ENCODE assay signal across 27 cellular contexts in the genomic region with DNA sequence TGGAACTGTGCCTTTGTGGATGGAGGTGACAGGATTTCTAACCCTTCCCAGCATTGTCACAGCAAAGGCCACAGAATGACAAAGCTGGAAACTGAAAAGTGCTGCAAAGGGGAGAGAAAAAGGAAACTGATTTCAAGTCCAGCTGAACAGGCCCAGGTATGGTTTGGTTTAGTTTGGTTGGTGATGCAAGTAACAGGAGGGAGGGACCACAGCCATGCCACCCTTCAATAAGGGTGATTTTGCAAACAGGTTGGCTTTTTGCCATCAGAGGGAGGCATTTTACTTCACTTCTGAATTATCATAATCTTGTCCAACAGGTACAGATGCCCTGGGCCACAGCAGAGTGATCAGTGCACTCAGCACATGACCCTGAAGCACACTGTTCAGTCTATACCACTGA. TPM values are rescaled to one million over a fixed set of nuclear protein-coding genes. Genes with fewer than 3 reads are reported as not detected.
DNase-seq lines count a peak whose midpoint lies in the region; ATAC-seq and TF ChIP-seq lines count a peak whose summit lies in the region.
"Had no signal": no experiment of that assay in that cellular context is flagged by ENCODE, and none has a peak within 500 bp of the region (broad histone marks: within the 10 kb centered on the region; RNA-seq: fewer than 3 reads in every experiment).

No MANE protein-coding gene starts in this region.

- DNase-seq in cardiac muscle cell (ENCODE audit: low read depth in 1 of 2, low spot score in 1 of 2) (no peak), Right ventricle myocardium inferior (ENCODE audit: missing footprints) (no peak), Calu3 (no peak), neural crest cell (ENCODE audit: low read depth, low spot score) (no peak), NOMO-1 treated with DMSO at 0.1 percent for 48 hours (lab: John Stamatoyannopoulos, UW; ENCODE audit: unreplicated experiment) (no peak), hepatocyte (ENCODE audit: low spot score) (no peak)
- DNase-seq: 8988T; ACHN; BE2C; CD8-positive, alpha-beta memory T cell; DMS153; KG1; MM.1S; NCI-H1694; NCI-H2029 treated with DMSO at 0.1 percent for 48 hours; NCI-H446 treated with DMSO at 0.1 percent for 48 hours; NCI-H526; SIG-M5 had no signal

- H3K4me1 ChIP-seq in cardiac muscle cell (ENCODE audit: low read depth) (peaks cover 31% of the 10 kb centered on the region), hepatocyte (ENCODE audit: insufficient read depth) (peaks cover 20% of the 10 kb centered on the region)
- H3K4me1 ChIP-seq: BE2C had no signal

- H3K4me1 Mint-ChIP-seq in Calu3 (ENCODE audit: low read depth, unreplicated experiment) (peaks cover 1% of the 10 kb centered on the region), neural crest cell (peaks cover under 1% of the 10 kb centered on the region)

- H3K9me3 Mint-ChIP-seq in Calu3 (ENCODE audit: low read depth, unreplicated experiment) (no peaks in the 10 kb centered on the region), neural crest cell (no peaks in the 10 kb centered on the region)
- H3K9me3 Mint-ChIP-seq: CD8-positive, alpha-beta memory T cell had no signal

- intact Hi-C loops in Right ventricle myocardium inferior (cut with DNase I) (loop anchor here (10.0 kb wide), 1 partner anchor 190 kb away; no protein-coding TSS in a partner anchor), Calu3 (cut with micrococcal nuclease; ENCODE audit: unreplicated experiment) (loop anchor here (5.0 kb wide), 1 partner anchor 78 kb away; no protein-coding TSS in a partner anchor)

- H3K9me2 ChIP-seq in hepatocyte (replicated peaks; ENCODE audit: insufficient read depth): no peaks in the 10 kb centered on the region

- ATAC-seq in Right ventricle myocardium inferior (no peak), esophagus mucosa (peak; percentile 42)
- ATAC-seq: Panc1 had no signal

- no peak overlapping the region for H3K4me2 ChIP-seq in hepatocyte

- peak overlapping the region; percentile 60 for H3K27ac ChIP-seq in cardiac muscle cell
- no peak overlapping the region for H3K27ac ChIP-seq in hepatocyte
- H3K27ac ChIP-seq: RWPE1, SK-N-MC had no signal

- no peak for TF ChIP-seq CTCF in cardiac muscle cell (IDR thresholded peaks at IDR 0.05; ENCODE audit: low read depth, low read length)
- no peak for TF ChIP-seq CTCF in Calu3 (IDR thresholded peaks at IDR 0.05; ENCODE audit: unreplicated experiment)
- no peak for TF ChIP-seq CTCF in neural crest cell (conservative IDR thresholded peaks at IDR 0.05)
- no peak for TF ChIP-seq CTCF in hepatocyte (IDR thresholded peaks at IDR 0.05; ENCODE audit: poor library complexity)

- H3K4me3 ChIP-seq in cardiac muscle cell (no peak overlapping the region), hepatocyte (no peak overlapping the region)
- H3K4me3 ChIP-seq: SK-N-MC had no signal

- H3K27ac Mint-ChIP-seq in Calu3 (ENCODE audit: unreplicated experiment) (no peak overlapping the region), neural crest cell (ENCODE audit: unreplicated experiment) (no peak overlapping the region)
- H3K27ac Mint-ChIP-seq: CD14-positive monocyte; CD8-positive, alpha-beta memory T cell had no signal

- H3K9me3 ChIP-seq in cardiac muscle cell (ENCODE audit: low read depth): no peaks in the 10 kb centered on the region
- no peaks in the 10 kb centered on the region for H3K9me3 ChIP-seq in hepatocyte (ENCODE audit: low read depth)
- H3K9me3 ChIP-seq: BE2C had no signal

- H3K27me3 Mint-ChIP-seq in Calu3 (ENCODE audit: unreplicated experiment) (no peaks in the 10 kb centered on the region), neural crest cell (ENCODE audit: low read depth) (no peaks in the 10 kb centered on the region)
- H3K27me3 Mint-ChIP-seq: CD8-positive, alpha-beta memory T cell had no signal

- H3K36me3 Mint-ChIP-seq in Calu3 (ENCODE audit: insufficient read depth, unreplicated experiment): no peaks in the 10 kb centered on the region
- no peaks in the 10 kb centered on the region for H3K36me3 Mint-ChIP-seq in neural crest cell (ENCODE audit: low read depth)

- CTCF ChIA-PET in Calu3 (lab: Charles Lee): no interaction called here

- H3K27me3 ChIP-seq in cardiac muscle cell: no peaks in the 10 kb centered on the region
- no peaks in the 10 kb centered on the region for H3K27me3 ChIP-seq in hepatocyte
- H3K27me3 ChIP-seq: BE2C had no signal

- H3K79me2 ChIP-seq in hepatocyte: peaks cover 31% of the 10 kb centered on the region

- TSS peak; percentile 19 for BruUV-seq in Calu3 (replicated peaks; lab: Mats Ljungman, UMichigan)

- no peak overlapping the region for H3K4me3 Mint-ChIP-seq in Calu3 (ENCODE audit: low read depth, unreplicated experiment)
- peak overlapping the region; percentile 41 for H3K4me3 Mint-ChIP-seq in neural crest cell
- H3K4me3 Mint-ChIP-seq: CD14-positive monocyte had no signal

- H3K36me3 ChIP-seq in cardiac muscle cell (no peaks in the 10 kb centered on the region), hepatocyte (replicated peaks; ENCODE audit: insufficient read depth, low read depth) (no peaks in the 10 kb centered on the region)
- H3K36me3 ChIP-seq: BE2C had no signal

- H4K20me1 ChIP-seq in hepatocyte (ENCODE audit: insufficient read depth, poor library complexity, severe bottlenecking): no peaks in the 10 kb centered on the region

- no peak overlapping the region for H2AFZ ChIP-seq in hepatocyte

RNA-seq across cellular contexts. Expression of a gene that starts 6.6 kb away (rescaled TPM):
- total RNA-seq in cardiac muscle cell (11.9 and 15.2 TPM in 2 replicates), Right ventricle myocardium inferior (149 TPM), Calu3 (2022) (11.7 and 13.0 TPM in 2 replicates), esophagus mucosa (3.8 TPM), neural crest cell (6.2 and 6.4 TPM in 2 replicates), hepatocyte (6.7 and 6.8 TPM in 2 replicates)
- polyA plus RNA-seq in cardiac muscle cell (11.6 and 12.9 TPM in 2 replicates), hepatocyte (2.3 and 4.6 TPM in 2 replicates)

RNA-seq across cellular contexts. Expression of a gene that starts 32.5 kb away (rescaled TPM):
- total RNA-seq in cardiac muscle cell (not detected in 2 replicates), Right ventricle myocardium inferior (not detected), Calu3 (2022) (not detected in 2 replicates), esophagus mucosa (not detected), neural crest cell (not detected in 2 replicates), hepatocyte (0.23 TPM in 1 of 2 replicates, not detected in the other)
- polyA plus RNA-seq in cardiac muscle cell (not detected in 2 replicates), hepatocyte (0.21 TPM in 1 of 2 replicates, not detected in the other)
- total RNA-seq: CD8-positive, alpha-beta memory T cell; Daoy; G401; HT1080; OCI-LY7 had no signal
- polyA plus RNA-seq: CD14-positive monocyte; CD8-positive, alpha-beta memory T cell had no signal

RNA-seq across cellular contexts. Expression of a gene that starts 51.1 kb away (rescaled TPM):
- total RNA-seq in cardiac muscle cell: 0.09 TPM in 1 of 2 replicates, not detected in the other
- not detected in 2 replicates for polyA plus RNA-seq in cardiac muscle cell
- total RNA-seq in Right ventricle myocardium inferior: not detected
- total RNA-seq in Calu3 (2022): 27.7 and 41.1 TPM in 2 replicates
- total RNA-seq in esophagus mucosa: not detected
- total RNA-seq in neural crest cell: not detected in 2 replicates
- 66.7 and 88.0 TPM in 2 replicates for total RNA-seq in hepatocyte
- 27.9 and 38.2 TPM in 2 replicates for polyA plus RNA-seq in hepatocyte
- total RNA-seq: CD8-positive, alpha-beta memory T cell; Daoy; OCI-LY7 had no signal
- polyA plus RNA-seq: CD14-positive monocyte; CD8-positive, alpha-beta memory T cell had no signal

RNA-seq across cellular contexts. Expression of a gene that starts 57.3 kb away (rescaled TPM):
- total RNA-seq in cardiac muscle cell (3.9 and 5.2 TPM in 2 replicates), Right ventricle myocardium inferior (0.38 TPM), Calu3 (2022) (not detected in 2 replicates), esophagus mucosa (not detected), neural crest cell (10.0 and 10.9 TPM in 2 replicates), hepatocyte (0.48 and 2.2 TPM in 2 replicates)
- polyA plus RNA-seq in cardiac muscle cell (0.86 and 5.5 TPM in 2 replicates), hepatocyte (0.57 and 0.77 TPM in 2 replicates)
- total RNA-seq: CD8-positive, alpha-beta memory T cell; G401; HT1080 had no signal
- polyA plus RNA-seq: CD14-positive monocyte; CD8-positive, alpha-beta memory T cell had no signal

Comparison
In these comparisons a context has a peak if more than half of its experiments do, and no peak if none do; other contexts are left out.
1. RNA of a gene that starts 51.1 kb away (total RNA-seq): 66.7 to 88.0 TPM in hepatocyte and 27.7 to 41.1 TPM in Calu3; 0.09 TPM in cardiac muscle cell, not detected in esophagus mucosa (single experiment), not detected in neural crest cell and not detected in Right ventricle myocardium inferior (single experiment); every median in the first group is over 10 times any median in the second.